1 cellular context compared by ENCODE assay signal in genomic region chr12:6937481-6938352, GRCh38.
A peak's percentile ranks its signal among the peaks of the same experiment; 100 is the strongest.
TF ChIP-seq lines count a peak whose summit lies in the region.

No MANE protein-coding gene starts in this region.

TF ChIP-seq in HepG2, 621 proteins besides CTCF, POLR2A, EP300 and RAD21 (continued from another document and continues in another):
- TF ChIP-seq ZSCAN20 (CRISPR knock-in tag; IDR thresholded peaks at IDR 0.05; ENCODE audit: borderline replicate concordance) (no peak), ZNF17 (CRISPR knock-in tag; IDR thresholded peaks at IDR 0.05) (no peak), ISL2 (CRISPR knock-in tag; IDR thresholded peaks at IDR 0.05) (no peak), NRL (CRISPR knock-in tag; IDR thresholded peaks at IDR 0.05; ENCODE audit: borderline replicate concordance) (peak; percentile 94), ZFP36L1 (CRISPR knock-in tag; IDR thresholded peaks at IDR 0.05) (no peak; the same call in 1 of the 2 replicates), IRF9 (CRISPR knock-in tag; IDR thresholded peaks at IDR 0.05; ENCODE audit: borderline replicate concordance) (0 out of 2 replicates have a peak, but pooled peaks have one; percentile 37), ZNF589 (CRISPR knock-in tag; conservative IDR thresholded peaks at IDR 0.05) (no peak; the same call in 1 of the 2 replicates), GATAD2A (CRISPR knock-in tag; IDR thresholded peaks at IDR 0.05) (peak; percentile 80), RXRB (CRISPR knock-in tag; IDR thresholded peaks at IDR 0.05; ENCODE audit: borderline replicate concordance) (peak; percentile 69; the same call in 1 of the 2 replicates), ZNF720 (CRISPR knock-in tag; IDR thresholded peaks at IDR 0.05) (no peak), PITX1 (CRISPR knock-in tag; IDR thresholded peaks at IDR 0.05) (peak; percentile 54; the same call in 1 of the 2 replicates), HIVEP1 (CRISPR knock-in tag; IDR thresholded peaks at IDR 0.05) (peak; percentile 68; the same call in 1 of the 2 replicates), ZNF674 (CRISPR knock-in tag; IDR thresholded peaks at IDR 0.05; ENCODE audit: low read depth) (no peak), BORCS8-MEF2B (CRISPR knock-in tag; IDR thresholded peaks at IDR 0.05) (peak; percentile 87), ZNF580 (CRISPR knock-in tag; IDR thresholded peaks at IDR 0.05; ENCODE audit: borderline replicate concordance, low read depth) (peak; percentile 94), FOXO1 (CRISPR knock-in tag; IDR thresholded peaks at IDR 0.05) (peak; percentile 81), FOXM1 (CRISPR knock-in tag; IDR thresholded peaks at IDR 0.05) (no peak), CBX1 (IDR thresholded peaks at IDR 0.05; ENCODE audit: low read depth) (peak; percentile 88), ZNF543 (CRISPR knock-in tag; IDR thresholded peaks at IDR 0.05) (no peak), CERS6 (CRISPR knock-in tag; IDR thresholded peaks at IDR 0.05) (no peak), NPAS2 (CRISPR knock-in tag; IDR thresholded peaks at IDR 0.05; ENCODE audit: borderline replicate concordance) (no peak), TEF (CRISPR knock-in tag; IDR thresholded peaks at IDR 0.05) (no peak; the same call in 1 of the 2 replicates), REPIN1 (CRISPR knock-in tag; IDR thresholded peaks at IDR 0.05; ENCODE audit: borderline replicate concordance, low read depth) (peak; percentile 97), CBX5 (CRISPR knock-in tag; IDR thresholded peaks at IDR 0.05; ENCODE audit: borderline replicate concordance) (peak; percentile 94; the same call in 1 of the 2 replicates), TIGD3 (CRISPR knock-in tag; IDR thresholded peaks at IDR 0.05; ENCODE audit: borderline replicate concordance) (no peak), ZNF432 (CRISPR knock-in tag; IDR thresholded peaks at IDR 0.05; ENCODE audit: borderline replicate concordance) (no peak), ZNF792 (CRISPR knock-in tag; IDR thresholded peaks at IDR 0.05) (peak; percentile 89), ZNF703 (CRISPR knock-in tag; IDR thresholded peaks at IDR 0.05; ENCODE audit: borderline replicate concordance) (peak; percentile 43; the same call in 1 of the 2 replicates), ZNF713 (CRISPR knock-in tag; IDR thresholded peaks at IDR 0.05) (no peak), HNRNPL (IDR thresholded peaks at IDR 0.05; ENCODE audit: low read depth, low read length) (peak; percentile 52; the same call in 1 of the 2 replicates), NFYC (CRISPR knock-in tag; IDR thresholded peaks at IDR 0.05) (peak; percentile 49), RFX1 (IDR thresholded peaks at IDR 0.05) (no peak), ZNF839 (CRISPR knock-in tag; IDR thresholded peaks at IDR 0.05; ENCODE audit: borderline replicate concordance) (peak; percentile 87; the same call in 1 of the 2 replicates), ZC3H13 (CRISPR knock-in tag; IDR thresholded peaks at IDR 0.05) (peak; percentile 99), EED (CRISPR knock-in tag; IDR thresholded peaks at IDR 0.05) (no peak; the same call in 1 of the 2 replicates), MYNN (CRISPR knock-in tag; IDR thresholded peaks at IDR 0.05; ENCODE audit: low read depth) (no peak; the same call in 1 of the 2 replicates)
- TF ChIP-seq, protein P1, sequence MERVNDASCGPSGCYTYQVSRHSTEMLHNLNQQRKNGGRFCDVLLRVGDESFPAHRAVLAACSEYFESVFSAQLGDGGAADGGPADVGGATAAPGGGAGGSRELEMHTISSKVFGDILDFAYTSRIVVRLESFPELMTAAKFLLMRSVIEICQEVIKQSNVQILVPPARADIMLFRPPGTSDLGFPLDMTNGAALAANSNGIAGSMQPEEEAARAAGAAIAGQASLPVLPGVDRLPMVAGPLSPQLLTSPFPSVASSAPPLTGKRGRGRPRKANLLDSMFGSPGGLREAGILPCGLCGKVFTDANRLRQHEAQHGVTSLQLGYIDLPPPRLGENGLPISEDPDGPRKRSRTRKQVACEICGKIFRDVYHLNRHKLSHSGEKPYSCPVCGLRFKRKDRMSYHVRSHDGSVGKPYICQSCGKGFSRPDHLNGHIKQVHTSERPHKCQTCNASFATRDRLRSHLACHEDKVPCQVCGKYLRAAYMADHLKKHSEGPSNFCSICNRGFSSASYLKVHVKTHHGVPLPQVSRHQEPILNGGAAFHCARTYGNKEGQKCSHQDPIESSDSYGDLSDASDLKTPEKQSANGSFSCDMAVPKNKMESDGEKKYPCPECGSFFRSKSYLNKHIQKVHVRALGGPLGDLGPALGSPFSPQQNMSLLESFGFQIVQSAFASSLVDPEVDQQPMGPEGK (CRISPR knock-in tag; IDR thresholded peaks at IDR 0.05), result peak; percentile 68
- TF ChIP-seq, protein P2, sequence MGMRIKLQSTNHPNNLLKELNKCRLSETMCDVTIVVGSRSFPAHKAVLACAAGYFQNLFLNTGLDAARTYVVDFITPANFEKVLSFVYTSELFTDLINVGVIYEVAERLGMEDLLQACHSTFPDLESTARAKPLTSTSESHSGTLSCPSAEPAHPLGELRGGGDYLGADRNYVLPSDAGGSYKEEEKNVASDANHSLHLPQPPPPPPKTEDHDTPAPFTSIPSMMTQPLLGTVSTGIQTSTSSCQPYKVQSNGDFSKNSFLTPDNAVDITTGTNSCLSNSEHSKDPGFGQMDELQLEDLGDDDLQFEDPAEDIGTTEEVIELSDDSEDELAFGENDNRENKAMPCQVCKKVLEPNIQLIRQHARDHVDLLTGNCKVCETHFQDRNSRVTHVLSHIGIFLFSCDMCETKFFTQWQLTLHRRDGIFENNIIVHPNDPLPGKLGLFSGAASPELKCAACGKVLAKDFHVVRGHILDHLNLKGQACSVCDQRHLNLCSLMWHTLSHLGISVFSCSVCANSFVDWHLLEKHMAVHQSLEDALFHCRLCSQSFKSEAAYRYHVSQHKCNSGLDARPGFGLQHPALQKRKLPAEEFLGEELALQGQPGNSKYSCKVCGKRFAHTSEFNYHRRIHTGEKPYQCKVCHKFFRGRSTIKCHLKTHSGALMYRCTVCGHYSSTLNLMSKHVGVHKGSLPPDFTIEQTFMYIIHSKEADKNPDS (CRISPR knock-in tag; IDR thresholded peaks at IDR 0.05), result no peak
- TF ChIP-seq, protein P3, sequence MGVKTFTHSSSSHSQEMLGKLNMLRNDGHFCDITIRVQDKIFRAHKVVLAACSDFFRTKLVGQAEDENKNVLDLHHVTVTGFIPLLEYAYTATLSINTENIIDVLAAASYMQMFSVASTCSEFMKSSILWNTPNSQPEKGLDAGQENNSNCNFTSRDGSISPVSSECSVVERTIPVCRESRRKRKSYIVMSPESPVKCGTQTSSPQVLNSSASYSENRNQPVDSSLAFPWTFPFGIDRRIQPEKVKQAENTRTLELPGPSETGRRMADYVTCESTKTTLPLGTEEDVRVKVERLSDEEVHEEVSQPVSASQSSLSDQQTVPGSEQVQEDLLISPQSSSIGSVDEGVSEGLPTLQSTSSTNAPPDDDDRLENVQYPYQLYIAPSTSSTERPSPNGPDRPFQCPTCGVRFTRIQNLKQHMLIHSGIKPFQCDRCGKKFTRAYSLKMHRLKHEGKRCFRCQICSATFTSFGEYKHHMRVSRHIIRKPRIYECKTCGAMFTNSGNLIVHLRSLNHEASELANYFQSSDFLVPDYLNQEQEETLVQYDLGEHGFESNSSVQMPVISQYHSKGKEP (CRISPR knock-in tag; IDR thresholded peaks at IDR 0.05), result peak; percentile 68; the same call in 1 of the 2 replicates
- TF ChIP-seq, protein P4, sequence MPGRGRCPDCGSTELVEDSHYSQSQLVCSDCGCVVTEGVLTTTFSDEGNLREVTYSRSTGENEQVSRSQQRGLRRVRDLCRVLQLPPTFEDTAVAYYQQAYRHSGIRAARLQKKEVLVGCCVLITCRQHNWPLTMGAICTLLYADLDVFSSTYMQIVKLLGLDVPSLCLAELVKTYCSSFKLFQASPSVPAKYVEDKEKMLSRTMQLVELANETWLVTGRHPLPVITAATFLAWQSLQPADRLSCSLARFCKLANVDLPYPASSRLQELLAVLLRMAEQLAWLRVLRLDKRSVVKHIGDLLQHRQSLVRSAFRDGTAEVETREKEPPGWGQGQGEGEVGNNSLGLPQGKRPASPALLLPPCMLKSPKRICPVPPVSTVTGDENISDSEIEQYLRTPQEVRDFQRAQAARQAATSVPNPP (CRISPR knock-in tag; IDR thresholded peaks at IDR 0.05), result peak; percentile 86; the same call in 1 of the 2 replicates
- TF ChIP-seq, protein P5, sequence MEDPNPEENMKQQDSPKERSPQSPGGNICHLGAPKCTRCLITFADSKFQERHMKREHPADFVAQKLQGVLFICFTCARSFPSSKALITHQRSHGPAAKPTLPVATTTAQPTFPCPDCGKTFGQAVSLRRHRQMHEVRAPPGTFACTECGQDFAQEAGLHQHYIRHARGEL (CRISPR knock-in tag; IDR thresholded peaks at IDR 0.05), result peak; percentile 74; the same call in 1 of the 2 replicates
- TF ChIP-seq, protein P6, sequence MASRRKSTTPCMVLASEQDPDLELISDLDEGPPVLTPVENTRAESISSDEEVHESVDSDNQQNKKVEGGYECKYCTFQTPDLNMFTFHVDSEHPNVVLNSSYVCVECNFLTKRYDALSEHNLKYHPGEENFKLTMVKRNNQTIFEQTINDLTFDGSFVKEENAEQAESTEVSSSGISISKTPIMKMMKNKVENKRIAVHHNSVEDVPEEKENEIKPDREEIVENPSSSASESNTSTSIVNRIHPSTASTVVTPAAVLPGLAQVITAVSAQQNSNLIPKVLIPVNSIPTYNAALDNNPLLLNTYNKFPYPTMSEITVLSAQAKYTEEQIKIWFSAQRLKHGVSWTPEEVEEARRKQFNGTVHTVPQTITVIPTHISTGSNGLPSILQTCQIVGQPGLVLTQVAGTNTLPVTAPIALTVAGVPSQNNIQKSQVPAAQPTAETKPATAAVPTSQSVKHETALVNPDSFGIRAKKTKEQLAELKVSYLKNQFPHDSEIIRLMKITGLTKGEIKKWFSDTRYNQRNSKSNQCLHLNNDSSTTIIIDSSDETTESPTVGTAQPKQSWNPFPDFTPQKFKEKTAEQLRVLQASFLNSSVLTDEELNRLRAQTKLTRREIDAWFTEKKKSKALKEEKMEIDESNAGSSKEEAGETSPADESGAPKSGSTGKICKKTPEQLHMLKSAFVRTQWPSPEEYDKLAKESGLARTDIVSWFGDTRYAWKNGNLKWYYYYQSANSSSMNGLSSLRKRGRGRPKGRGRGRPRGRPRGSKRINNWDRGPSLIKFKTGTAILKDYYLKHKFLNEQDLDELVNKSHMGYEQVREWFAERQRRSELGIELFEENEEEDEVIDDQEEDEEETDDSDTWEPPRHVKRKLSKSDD (CRISPR knock-in tag; IDR thresholded peaks at IDR 0.05; ENCODE audit: low read depth), result peak; percentile 95
